12 cellular contexts compared by ENCODE assay signal in genomic region chr6:33278392-33278741, GRCh38. TPM values are rescaled to one million over a fixed set of nuclear protein-coding genes. Genes with fewer than 3 reads are reported as not detected.
DNase-seq lines count a peak whose midpoint lies in the region; ATAC-seq, FAIRE-seq and TF ChIP-seq lines count a peak whose summit lies in the region.
"Had no signal": no experiment of that assay in that cellular context is flagged by ENCODE, and none has a peak within 500 bp of the region (broad histone marks: within the 10 kb centered on the region; RNA-seq: fewer than 3 reads in every experiment).

No MANE protein-coding gene starts in this region.

- peaks cover 29% of the 10 kb centered on the region for H3K36me3 ChIP-seq in CD8-positive, alpha-beta memory T cell (ENCODE audit: insufficient read depth, low read length)
- H3K36me3 ChIP-seq in HUES6 (ENCODE audit: control insufficient read depth, insufficient read depth, low read length) (peaks cover 80% of the 10 kb centered on the region), K562 (ENCODE audit: control insufficient read depth, insufficient read depth, low read length) (peaks cover 90% of the 10 kb centered on the region), neutrophil (peaks cover 37% of the 10 kb centered on the region), left lung (peaks cover 0 to 89% of the 10 kb centered on the region in 2 donors)
- H3K36me3 ChIP-seq: prostate gland had no signal

- H4K20me1 ChIP-seq in K562 (replicated peaks; ENCODE audit: control insufficient read depth, insufficient read depth, low read length): peaks cover 35% of the 10 kb centered on the region

- H3K27me3 Mint-ChIP-seq in CD8-positive, alpha-beta memory T cell: no peaks in the 10 kb centered on the region

- peak; percentile 49; the same call in 1 of the 2 replicates for TF ChIP-seq POLR2A in K562 (conservative IDR thresholded peaks at IDR 0.05)

- no peak for TF ChIP-seq CTCF in K562 (IDR thresholded peaks at IDR 0.05 in 2 of 3, conservative IDR thresholded peaks at IDR 0.05 in 1 of 3; ENCODE audit: insufficient read depth in 2 of 3, low read depth in 1 of 3, low read length in 3 of 3)
- TF ChIP-seq CTCF in neutrophil (IDR thresholded peaks at IDR 0.05): no peak
- TF ChIP-seq CTCF in left lung (IDR thresholded peaks at IDR 0.05): no peak

- H3K9me3 ChIP-seq in CD8-positive, alpha-beta memory T cell (ENCODE audit: low read length): no peaks in the 10 kb centered on the region
- H3K9me3 ChIP-seq in HUES6 (ENCODE audit: control insufficient read depth, insufficient read depth, low read depth, low read length) (no peaks in the 10 kb centered on the region), K562 (replicated peaks; ENCODE audit: control insufficient read depth, insufficient read depth, low read depth, low read length) (no peaks in the 10 kb centered on the region), neutrophil (no peaks in the 10 kb centered on the region), left lung (no peaks in the 10 kb centered on the region)
- H3K9me3 ChIP-seq: prostate gland had no signal

- peaks cover 50 to 83% (median 66%) of the 10 kb centered on the region in 3 donors for H3K4me1 Mint-ChIP-seq in CD8-positive, alpha-beta memory T cell

- H3K9ac ChIP-seq in HUES6 (ENCODE audit: low read length) (peak overlapping the region; percentile 93), K562 (ENCODE audit: insufficient read depth in 1 of 2, low read depth in 2 of 2, low read length in 2 of 2) (peak overlapping the region in 1 of 2 experiments; percentile 90; a peak in 2 of 4 replicates)

- intact Hi-C loops in K562 (cut with micrococcal nuclease): loop anchor here (10.0 kb wide), 1 partner anchor 296 kb away; no protein-coding TSS in a partner anchor
- intact Hi-C loops in left lung (cut with DNase I): no loop called here

- peak overlapping the region; percentile 68 for H3K27ac ChIP-seq in CD8-positive, alpha-beta memory T cell (ENCODE audit: low read depth, low read length)
- H3K27ac ChIP-seq in HUES6 (ENCODE audit: low read depth, low read length) (no peak overlapping the region), K562 (ENCODE audit: extremely low read depth, low read depth, low read length) (no peak overlapping the region), neutrophil (peak overlapping the region; percentile 90), left lung (peak overlapping the region in 1 of 2 donors; percentile 98)

- WGBS in K562 (ENCODE audit: insufficient coverage, low coverage, missing lambda C conversion rate): 85% methylated on average over 9 of the region's 9 CpGs

- peaks cover 44% of the 10 kb centered on the region for H3K4me1 ChIP-seq in CD8-positive, alpha-beta memory T cell (ENCODE audit: insufficient read depth, low read length)
- peaks cover 20% of the 10 kb centered on the region; the same call in 1 of the 2 replicates for H3K4me1 ChIP-seq in HUES6 (ENCODE audit: control insufficient read depth, insufficient read depth, low read length)
- H3K4me1 ChIP-seq in K562 (replicated peaks in 1 of 2; ENCODE audit: control insufficient read depth in 2 of 2, insufficient read depth in 2 of 2, low read length in 2 of 2): peaks cover 37 to 39% of the 10 kb centered on the region in 2 experiments
- H3K4me1 ChIP-seq in neutrophil (ENCODE audit: control insufficient read depth in 1 of 2, insufficient read depth in 1 of 2, low read depth in 1 of 2, low read length in 1 of 2): peaks cover 43 to 47% of the 10 kb centered on the region in 2 experiments
- peaks cover 26 to 66% of the 10 kb centered on the region in 2 donors for H3K4me1 ChIP-seq in left lung

- H3K27me3 ChIP-seq in CD8-positive, alpha-beta memory T cell (ENCODE audit: insufficient read depth, low read length, poor library complexity, severe bottlenecking): no peaks in the 10 kb centered on the region
- H3K27me3 ChIP-seq in HUES6 (ENCODE audit: control insufficient read depth, insufficient read depth, low read length) (no peaks in the 10 kb centered on the region), K562 (ENCODE audit: control insufficient read depth in 2 of 2, insufficient read depth in 2 of 2, low read length in 2 of 2) (no peaks in the 10 kb centered on the region), neutrophil (no peaks in the 10 kb centered on the region), left lung (no peaks in the 10 kb centered on the region)

- no peak for TF ChIP-seq RAD21 in K562 (CRISPR knock-in tag; conservative IDR thresholded peaks at IDR 0.05 in 1 of 2, IDR thresholded peaks at IDR 0.05 in 1 of 2)

- H3K4me3 ChIP-seq in CD8-positive, alpha-beta memory T cell (ENCODE audit: low read length): peak overlapping the region; percentile 80
- H3K4me3 ChIP-seq in HUES6 (ENCODE audit: low read depth, low read length) (peak overlapping the region; percentile 88; the same call in 1 of the 2 replicates), K562 (no peak overlapping the region), neutrophil (ENCODE audit: low read depth in 1 of 2, low read length in 1 of 2) (peak overlapping the region in 1 of 2 experiments; percentile 77), left lung (peak overlapping the region in 1 of 2 donors; percentile 72)

- no peak for TF ChIP-seq EP300 in K562 (IDR thresholded peaks at IDR 0.05; ENCODE audit: low read length)

- H3K4me2 ChIP-seq in K562 (ENCODE audit: insufficient read depth, low read length): no peak overlapping the region

- H3K36me3 Mint-ChIP-seq in CD8-positive, alpha-beta memory T cell: peaks cover 0 to 90% (median 18%) of the 10 kb centered on the region in 3 donors

- H3K9me3 Mint-ChIP-seq in CD8-positive, alpha-beta memory T cell: no peaks in the 10 kb centered on the region

- H2AFZ ChIP-seq in K562 (ENCODE audit: low read depth, low read length): no peak overlapping the region

- peak overlapping the region; percentile 60 to 96 (median 92) for H3K27ac Mint-ChIP-seq in CD8-positive, alpha-beta memory T cell

- no TSS peak for BruUV-seq in K562 (replicated peaks; lab: Mats Ljungman, UMichigan)

- POLR2A ChIA-PET in CD8-positive, alpha-beta memory T cell (lab: Charles Lee): interaction anchor here (0.5 to 2.8 kb wide), 7 partner anchors 9 to 29 kb away, joined by 3 to 41 read pairs (median 9); partner anchors contain the start of genes PFDN6, RGL2 and WDR46
- POLR2A ChIA-PET in K562 (lab: Yijun Ruan, JAX): interaction anchor here (0.9 to 8.1 kb wide), 7 partner anchors 10 to 129 kb away, joined by 3 to 90 read pairs (median 9); partner anchors contain the start of genes PFDN6, RGL2, WDR46 and ZBTB22

- in situ Hi-C loops in K562 (cut with MboI): loop anchor here (10.0 kb wide), 1 partner anchor 126 kb away; no protein-coding TSS in a partner anchor

- H3K9me1 ChIP-seq in K562 (ENCODE audit: control insufficient read depth, insufficient read depth, low read length): no peaks in the 10 kb centered on the region

- FAIRE-seq in K562 (lab: Jason Lieb, UNC): no peak
- FAIRE-seq: keratinocyte, TTC549 had no signal

- CTCF ChIA-PET in CD8-positive, alpha-beta memory T cell (lab: Charles Lee): interaction anchor here (0.8 to 3.8 kb wide), 7 partner anchors 10 to 112 kb away, joined by 3 to 38 read pairs (median 9); partner anchors contain the start of genes PFDN6, RGL2 and WDR46
- CTCF ChIA-PET in K562 (lab: Yijun Ruan, JAX; ENCODE audit: low intra/inter-chr PET ratio): interaction anchor here (1.7 to 6.6 kb wide), 2 partner anchors 129 to 147 kb away, joined by 4 to 64 read pairs; no protein-coding TSS in a partner anchor

- DNase-seq in CD8-positive, alpha-beta memory T cell: no peak
- DNase-seq in K562 (ENCODE audit: extremely low read depth in 1 of 4, low spot score in 3 of 4) (no peak), left lung (no peak)
- DNase-seq: KBM-7, NCI-H524 treated with DMSO at 0.1 percent for 48 hours had no signal

- peak overlapping the region; percentile 47 to 98 (median 89) for H3K4me3 Mint-ChIP-seq in CD8-positive, alpha-beta memory T cell

- peaks cover 32% of the 10 kb centered on the region for H3K79me2 ChIP-seq in K562 (ENCODE audit: control insufficient read depth, insufficient read depth, low read length)

- ATAC-seq in K562: no peak
- no peak for ATAC-seq in GM21526 (IDR thresholded peaks at IDR 0.05; ENCODE audit: low FRiP score, unreplicated experiment)
- no peak for ATAC-seq in GM19324 (IDR thresholded peaks at IDR 0.05; ENCODE audit: low FRiP score, unreplicated experiment)
- no peak for ATAC-seq in left lung

RNA-seq across cellular contexts. Expression of gene B3GALT4, which starts 1.4 kb away (rescaled TPM):
- total RNA-seq in CD8-positive, alpha-beta memory T cell: 1 to 10 TPM; 6.1 to 7.0 TPM
- polyA plus RNA-seq in CD8-positive, alpha-beta memory T cell: 35.3 TPM
- 1.4 and 7.8 TPM in 2 replicates for total RNA-seq in K562 (2011; cell fraction: chromatin; rRNA removed; ENCODE audit: low replicate concordance)
- total RNA-seq in K562 (2011; cell fraction: nucleolus; rRNA removed): 9.2 and 10.9 TPM in 2 replicates
- total RNA-seq in K562 (2011; cell fraction: nucleoplasm; rRNA removed): 3.7 and 4.7 TPM in 2 replicates
- 1.3 and 2.6 TPM in 2 replicates for total RNA-seq in K562 (2014; rRNA removed)
- total RNA-seq in K562 (2014; rRNA removed; fragmentation: Illumina TruSeq; extraction: Trizol): 0.35 and 0.36 TPM in 2 replicates
- total RNA-seq in K562 (2015; rRNA removed; fragmentation: Illumina TruSeq; extraction: Trizol): 0.94 and 1.2 TPM in 2 replicates
- total RNA-seq in K562 (2021): 1.2 and 1.8 TPM in 2 replicates
- 0.42 and 0.61 TPM in 2 replicates for polyA plus RNA-seq in K562 (2011; rRNA removed)
- 0.34 and 1.3 TPM in 2 replicates for polyA plus RNA-seq in K562 (2011; cell fraction: cytosol; rRNA removed)
- 0.83 and 1.4 TPM in 2 replicates for polyA plus RNA-seq in K562 (2011; cell fraction: nucleus; rRNA removed)
- 1.2 and 2.5 TPM in 2 replicates for polyA plus RNA-seq in K562 (2012)
- 0.33 and 0.60 TPM in 2 replicates for polyA plus RNA-seq in K562 (2014; fragmentation: Illumina TruSeq; extraction: Trizol)
- polyA plus RNA-seq in K562 (2014; fragmentation: Nextera tagmentation; extraction: Ambion mirVana): under 1 TPM in 1 of 2 experiments, not detected in 1; 0.11 TPM
- polyA plus RNA-seq in K562 (2014; rRNA removed): 0.65 and 0.98 TPM in 2 replicates
- 0.60 and 0.74 TPM in 2 replicates for polyA minus RNA-seq in K562 (2011; rRNA and poly(A)+ RNA removed)
- polyA minus RNA-seq in K562 (2011; cell fraction: cytosol; rRNA and poly(A)+ RNA removed): 0.67 and 1.6 TPM in 2 replicates
- 8.3 and 8.6 TPM in 2 replicates for polyA minus RNA-seq in K562 (2011; cell fraction: nucleus; rRNA and poly(A)+ RNA removed)
- total RNA-seq in left lung: 10 to 100 TPM; 12.7 to 12.9 TPM

RNA-seq across cellular contexts. Expression of gene RPS18, which starts 6.5 kb away (rescaled TPM):
- 1,000 to 10,000 TPM; 3,797 to 3,852 TPM for total RNA-seq in CD8-positive, alpha-beta memory T cell
- polyA plus RNA-seq in CD8-positive, alpha-beta memory T cell: 7,106 TPM
- total RNA-seq in K562 (2011; cell fraction: chromatin; rRNA removed; ENCODE audit: low replicate concordance): 573 and 845 TPM in 2 replicates
- 1,781 and 2,022 TPM in 2 replicates for total RNA-seq in K562 (2011; cell fraction: nucleolus; rRNA removed)
- 2,244 and 4,596 TPM in 2 replicates for total RNA-seq in K562 (2011; cell fraction: nucleoplasm; rRNA removed)
- total RNA-seq in K562 (2014; rRNA removed) (7,421 and 7,756 TPM in 2 replicates), K562 (2014; rRNA removed; fragmentation: Illumina TruSeq; extraction: Trizol) (8,131 and 8,358 TPM in 2 replicates), K562 (2015; rRNA removed; fragmentation: Illumina TruSeq; extraction: Trizol) (6,830 and 6,840 TPM in 2 replicates), K562 (2021) (5,023 and 5,547 TPM in 2 replicates), left lung (1,000 to 10,000 TPM; 1,881 to 1,887 TPM)
- polyA plus RNA-seq in K562 (2011; rRNA removed) (10,924 and 13,776 TPM in 2 replicates), K562 (2014; fragmentation: Illumina TruSeq; extraction: Trizol) (6,410 and 6,519 TPM in 2 replicates), K562 (2014; fragmentation: Nextera tagmentation; extraction: Ambion mirVana) (over 10,000 TPM; 14,899 to 17,516 TPM), K562 (2014; rRNA removed) (10,223 and 10,563 TPM in 2 replicates)
- 9,974 and 14,279 TPM in 2 replicates for polyA plus RNA-seq in K562 (2011; cell fraction: cytosol; rRNA removed)
- polyA plus RNA-seq in K562 (2011; cell fraction: nucleus; rRNA removed): 3,080 and 5,551 TPM in 2 replicates
- 10,450 and 11,249 TPM in 2 replicates for polyA plus RNA-seq in K562 (2012)
- polyA minus RNA-seq in K562 (2011; rRNA and poly(A)+ RNA removed): 5,821 and 6,481 TPM in 2 replicates
- 1,459 and 1,756 TPM in 2 replicates for polyA minus RNA-seq in K562 (2011; cell fraction: cytosol; rRNA and poly(A)+ RNA removed)
- polyA minus RNA-seq in K562 (2011; cell fraction: nucleus; rRNA and poly(A)+ RNA removed): 337 and 777 TPM in 2 replicates

RNA-seq across cellular contexts. Expression of gene VPS52, which starts 6.7 kb away (rescaled TPM):
- 10 to 100 TPM; 57.2 to 58.5 TPM for total RNA-seq in CD8-positive, alpha-beta memory T cell
- polyA plus RNA-seq in CD8-positive, alpha-beta memory T cell: 13.4 TPM
- total RNA-seq in K562 (2011; cell fraction: chromatin; rRNA removed; ENCODE audit: low replicate concordance): 400 and 717 TPM in 2 replicates
- total RNA-seq in K562 (2011; cell fraction: nucleolus; rRNA removed): 323 and 336 TPM in 2 replicates
- total RNA-seq in K562 (2011; cell fraction: nucleoplasm; rRNA removed): 335 and 348 TPM in 2 replicates
- total RNA-seq in K562 (2014; rRNA removed): 40.2 and 41.7 TPM in 2 replicates
- total RNA-seq in K562 (2014; rRNA removed; fragmentation: Illumina TruSeq; extraction: Trizol): 37.6 and 38.0 TPM in 2 replicates
- total RNA-seq in K562 (2015; rRNA removed; fragmentation: Illumina TruSeq; extraction: Trizol): 37.0 and 40.9 TPM in 2 replicates
- total RNA-seq in K562 (2021): 60.2 and 67.1 TPM in 2 replicates
- polyA plus RNA-seq in K562 (2011; rRNA removed): 103 and 149 TPM in 2 replicates
- polyA plus RNA-seq in K562 (2011; cell fraction: cytosol; rRNA removed): 129 and 132 TPM in 2 replicates
- polyA plus RNA-seq in K562 (2011; cell fraction: nucleus; rRNA removed): 844 and 952 TPM in 2 replicates
- polyA plus RNA-seq in K562 (2012): 56.6 and 77.5 TPM in 2 replicates
- 71.9 and 84.9 TPM in 2 replicates for polyA plus RNA-seq in K562 (2014; fragmentation: Illumina TruSeq; extraction: Trizol)
- 10 to 100 TPM; 24.4 to 37.6 TPM for polyA plus RNA-seq in K562 (2014; fragmentation: Nextera tagmentation; extraction: Ambion mirVana)
- polyA plus RNA-seq in K562 (2014; rRNA removed): 68.2 and 69.7 TPM in 2 replicates
- 149 and 152 TPM in 2 replicates for polyA minus RNA-seq in K562 (2011; rRNA and poly(A)+ RNA removed)
- polyA minus RNA-seq in K562 (2011; cell fraction: cytosol; rRNA and poly(A)+ RNA removed): 43.4 and 43.6 TPM in 2 replicates
- polyA minus RNA-seq in K562 (2011; cell fraction: nucleus; rRNA and poly(A)+ RNA removed): 174 and 254 TPM in 2 replicates
- 10 to 100 TPM; 46.2 to 54.2 TPM for total RNA-seq in left lung

RNA-seq across cellular contexts. Expression of gene WDR46, which starts 10.7 kb away (rescaled TPM):
- 100 to 1,000 TPM; 112 to 117 TPM for total RNA-seq in CD8-positive, alpha-beta memory T cell
- polyA plus RNA-seq in CD8-positive, alpha-beta memory T cell: 76.0 TPM
- 140 and 282 TPM in 2 replicates for total RNA-seq in K562 (2011; cell fraction: chromatin; rRNA removed; ENCODE audit: low replicate concordance)
- 158 and 186 TPM in 2 replicates for total RNA-seq in K562 (2011; cell fraction: nucleolus; rRNA removed)
- total RNA-seq in K562 (2011; cell fraction: nucleoplasm; rRNA removed): 84.4 and 113 TPM in 2 replicates
- 139 and 160 TPM in 2 replicates for total RNA-seq in K562 (2014; rRNA removed)
- 69.9 and 87.1 TPM in 2 replicates for total RNA-seq in K562 (2014; rRNA removed; fragmentation: Illumina TruSeq; extraction: Trizol)
- total RNA-seq in K562 (2015; rRNA removed; fragmentation: Illumina TruSeq; extraction: Trizol): 146 TPM in 2 replicates
- total RNA-seq in K562 (2021): 108 and 117 TPM in 2 replicates
- polyA plus RNA-seq in K562 (2011; rRNA removed): 51.8 and 80.5 TPM in 2 replicates
- polyA plus RNA-seq in K562 (2011; cell fraction: cytosol; rRNA removed): 64.4 and 91.4 TPM in 2 replicates
- polyA plus RNA-seq in K562 (2011; cell fraction: nucleus; rRNA removed): 147 and 197 TPM in 2 replicates
- 79.7 and 86.5 TPM in 2 replicates for polyA plus RNA-seq in K562 (2012)
- 83.4 and 93.1 TPM in 2 replicates for polyA plus RNA-seq in K562 (2014; fragmentation: Illumina TruSeq; extraction: Trizol)
- polyA plus RNA-seq in K562 (2014; fragmentation: Nextera tagmentation; extraction: Ambion mirVana): 10 to 100 TPM in 1 of 2 experiments, 1 to 10 TPM in 1; 8.9 to 27.6 TPM
- 89.3 and 113 TPM in 2 replicates for polyA plus RNA-seq in K562 (2014; rRNA removed)
- polyA minus RNA-seq in K562 (2011; rRNA and poly(A)+ RNA removed): 75.9 and 79.2 TPM in 2 replicates
- polyA minus RNA-seq in K562 (2011; cell fraction: cytosol; rRNA and poly(A)+ RNA removed): 80.6 and 85.6 TPM in 2 replicates
- 74.7 and 86.1 TPM in 2 replicates for polyA minus RNA-seq in K562 (2011; cell fraction: nucleus; rRNA and poly(A)+ RNA removed)
- 10 to 100 TPM; 26.6 to 42.0 TPM for total RNA-seq in left lung

RNA-seq across cellular contexts. Expression of gene PFDN6, which starts 11.0 kb away (rescaled TPM):
- 100 to 1,000 TPM; 118 to 119 TPM for total RNA-seq in CD8-positive, alpha-beta memory T cell
- polyA plus RNA-seq in CD8-positive, alpha-beta memory T cell: 37.4 TPM
- 67.5 and 110 TPM in 2 replicates for total RNA-seq in K562 (2011; cell fraction: chromatin; rRNA removed; ENCODE audit: low replicate concordance)
- total RNA-seq in K562 (2011; cell fraction: nucleolus; rRNA removed): 84.5 and 92.7 TPM in 2 replicates
- 89.2 and 96.6 TPM in 2 replicates for total RNA-seq in K562 (2011; cell fraction: nucleoplasm; rRNA removed)
- 292 and 358 TPM in 2 replicates for total RNA-seq in K562 (2014; rRNA removed)
- 216 and 230 TPM in 2 replicates for total RNA-seq in K562 (2014; rRNA removed; fragmentation: Illumina TruSeq; extraction: Trizol)
- total RNA-seq in K562 (2015; rRNA removed; fragmentation: Illumina TruSeq; extraction: Trizol): 236 and 241 TPM in 2 replicates
- total RNA-seq in K562 (2021): 150 and 172 TPM in 2 replicates
- polyA plus RNA-seq in K562 (2011; rRNA removed): 125 and 200 TPM in 2 replicates
- 76.6 and 97.7 TPM in 2 replicates for polyA plus RNA-seq in K562 (2011; cell fraction: cytosol; rRNA removed)
- 182 and 189 TPM in 2 replicates for polyA plus RNA-seq in K562 (2011; cell fraction: nucleus; rRNA removed)
- 199 and 305 TPM in 2 replicates for polyA plus RNA-seq in K562 (2012)
- 301 and 322 TPM in 2 replicates for polyA plus RNA-seq in K562 (2014; fragmentation: Illumina TruSeq; extraction: Trizol)
- polyA plus RNA-seq in K562 (2014; fragmentation: Nextera tagmentation; extraction: Ambion mirVana): 1 to 10 TPM; 6.8 to 8.7 TPM
- 472 and 475 TPM in 2 replicates for polyA plus RNA-seq in K562 (2014; rRNA removed)
- polyA minus RNA-seq in K562 (2011; rRNA and poly(A)+ RNA removed): 62.1 and 76.4 TPM in 2 replicates
- 33.4 and 35.0 TPM in 2 replicates for polyA minus RNA-seq in K562 (2011; cell fraction: cytosol; rRNA and poly(A)+ RNA removed)
- 42.8 and 58.6 TPM in 2 replicates for polyA minus RNA-seq in K562 (2011; cell fraction: nucleus; rRNA and poly(A)+ RNA removed)
- total RNA-seq in left lung: 10 to 100 TPM; 37.7 to 43.0 TPM

Comparison
In these comparisons a context has a peak if more than half of its experiments do, and no peak if none do; other contexts are left out.
1. H3K27ac ChIP-seq: peak in CD8-positive, alpha-beta memory T cell (single experiment) and neutrophil (single experiment); none in HUES6 (single experiment) and K562 (single experiment).